23 cellular contexts compared by ENCODE assay signal in the genomic region with DNA sequence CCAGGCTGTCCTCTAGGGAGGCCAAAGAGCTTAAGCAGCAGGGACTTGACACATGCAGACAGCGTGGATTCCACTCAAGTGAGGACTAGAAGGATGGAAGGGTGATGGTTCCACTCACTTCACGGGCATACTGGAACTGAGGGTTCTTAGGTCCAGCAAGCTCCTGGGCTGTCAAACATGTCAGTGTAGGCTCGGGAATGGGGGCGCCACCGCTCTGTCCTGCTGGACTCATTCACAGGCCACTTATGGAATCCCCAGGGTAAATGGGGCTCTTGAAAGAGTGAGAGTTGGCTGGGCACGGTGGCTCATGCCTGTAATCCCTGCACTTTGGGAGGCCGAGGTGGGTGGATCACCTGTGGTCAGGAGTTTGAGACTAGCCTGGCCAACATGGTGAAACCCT. TPM values are rescaled to one million over a fixed set of nuclear protein-coding genes. Genes with fewer than 3 reads are reported as not detected.
"Had no signal": no experiment of that assay in that cellular context is flagged by ENCODE, and none has a peak within 500 bp of the region (broad histone marks: within the 10 kb centered on the region; RNA-seq: fewer than 3 reads in every experiment).

No MANE protein-coding gene starts in this region.

- DNase-seq: activated CD4-positive, alpha-beta memory T cell treated with anti-CD3 and anti-CD28 coated beads, Interleukin-2, amount 10 ng/mL, durations not matched to agents 7 days and 5 days; activated CD4-positive, alpha-beta T cell treated with anti-CD3 and anti-CD28 coated beads for 1 hour; activated CD4-positive, alpha-beta T cell treated with anti-CD3 and anti-CD28 coated beads for 4 hours; activated CD4-positive, alpha-beta T cell treated with anti-CD3 and anti-CD28 coated beads, Interleukin-2, amount 10 ng/mL, durations not matched to agents 7 days and 5 days; activated CD4-positive, alpha-beta T cell treated with anti-CD3 and anti-CD28 coated beads, Interleukin-2, amount 50 U/mL, for 4 hours; activated CD8-positive, alpha-beta memory T cell treated with anti-CD3 and anti-CD28 coated beads, Interleukin-2, amount 50 U/mL, for 48 hours; activated naive CD4-positive, alpha-beta T cell treated with anti-CD3 and anti-CD28 coated beads, Interleukin-2, amount 50 U/mL, for 16 hours; activated T-cell treated with anti-CD3 and anti-CD28 coated beads for 4 hours; activated T-cell treated with anti-CD3 and anti-CD28 coated beads, Interleukin-2, amount 50 U/mL, for 24 hours; activated T-cell treated with anti-CD3 and anti-CD28 coated beads, Interleukin-2, amount 50 U/mL, for 72 hours; amniotic stem cell; anterior cingulate cortex; brain microvascular endothelial cell; cerebellar nuclear complex; colonic mucosa; dorsolateral prefrontal cortex; effector memory CD4-positive, alpha-beta T cell; erythroblast; foreskin keratinocyte; gastrocnemius medialis; heart left ventricle; T-helper 2 cell had no signal

- ATAC-seq: activated T-cell treated with anti-CD3 and anti-CD28 coated beads, Interleukin-2, amount 50 U/mL, for 72 hours; foreskin keratinocyte; gastrocnemius medialis; heart left ventricle; WTC11 had no signal

RNA-seq across cellular contexts. Expression of a gene that starts 27.7 kb away (rescaled TPM):
- total RNA-seq: foreskin keratinocyte had no signal
